In the genomic region with DNA sequence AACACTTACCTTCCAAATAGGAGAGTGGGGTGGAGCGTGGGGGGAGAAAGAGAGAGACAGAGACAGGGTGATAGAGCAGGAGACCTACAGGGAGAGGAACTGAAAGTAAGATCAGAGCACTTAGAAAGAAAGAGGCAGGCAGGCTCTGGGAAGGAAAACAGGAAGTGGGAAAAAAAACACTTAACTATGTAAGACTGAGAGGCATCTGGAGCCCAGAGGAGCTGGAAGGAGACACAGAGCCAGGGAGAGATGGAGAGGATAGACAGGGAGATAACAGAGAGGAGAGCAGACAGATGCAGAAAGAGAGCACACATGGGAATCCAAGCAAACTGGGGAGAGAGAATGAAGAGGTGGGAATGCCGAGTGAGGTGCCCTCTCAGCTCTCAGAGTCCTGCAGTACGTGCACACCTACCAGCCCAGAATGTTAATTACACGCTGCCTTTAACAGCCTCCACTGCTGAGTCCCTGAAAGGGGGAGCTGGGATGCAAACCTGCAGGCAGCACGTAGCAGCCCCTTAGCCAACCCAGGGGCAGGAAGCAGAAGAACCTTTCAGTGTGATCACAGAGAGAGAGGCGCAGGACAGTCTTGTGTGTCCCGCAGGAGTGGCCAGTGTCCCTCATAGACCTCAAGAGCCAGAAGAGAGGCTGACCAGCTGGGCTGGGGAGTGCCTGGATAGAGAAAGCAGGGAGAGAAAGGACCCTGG, we compare ENCODE assay signal across 8 cellular contexts.
DNase-seq lines count a peak whose midpoint lies in the region; ATAC-seq and TF ChIP-seq lines count a peak whose summit lies in the region.

No MANE protein-coding gene starts in this region.

- peak overlapping the region; percentile 27 for H3K4me3 Mint-ChIP-seq in neural crest cell

- TF ChIP-seq CTCF in neural crest cell (conservative IDR thresholded peaks at IDR 0.05) (no peak), gastrocnemius medialis (IDR thresholded peaks at IDR 0.05 in 4 of 5, conservative IDR thresholded peaks at IDR 0.05 in 1 of 5) (no peak)

- no peaks in the 10 kb centered on the region for H3K36me3 Mint-ChIP-seq in neural crest cell (ENCODE audit: low read depth)

- in situ Hi-C loops in gastrocnemius medialis (cut with MboI; ENCODE audit: low sequenced_read_pairs in 4 of 4): no loop called here

- H3K36me3 ChIP-seq in gastrocnemius medialis: no peaks in the 10 kb centered on the region

- H3K27ac Mint-ChIP-seq in neural crest cell (ENCODE audit: unreplicated experiment): peak overlapping the region; percentile 88

- no peak for TF ChIP-seq POLR2A in gastrocnemius medialis (IDR thresholded peaks at IDR 0.05)

- no peaks in the 10 kb centered on the region for H3K4me1 ChIP-seq in gastrocnemius medialis

- peak; percentile 71 for ATAC-seq in GM21717 (IDR thresholded peaks at IDR 0.05; ENCODE audit: unreplicated experiment)
- ATAC-seq in gastrocnemius medialis: no peak
- no peak for ATAC-seq in HG03571 (IDR thresholded peaks at IDR 0.05; ENCODE audit: unreplicated experiment)

- no peaks in the 10 kb centered on the region for H3K9me3 ChIP-seq in gastrocnemius medialis

- H3K27ac ChIP-seq in gastrocnemius medialis: peak overlapping the region in 2 of 4 donors; percentile 22 to 45

- H3K27me3 Mint-ChIP-seq in neural crest cell (ENCODE audit: low read depth): no peaks in the 10 kb centered on the region

- H3K27me3 ChIP-seq in gastrocnemius medialis: no peaks in the 10 kb centered on the region

- peaks cover 68% of the 10 kb centered on the region for H3K4me1 Mint-ChIP-seq in neural crest cell

- no peaks in the 10 kb centered on the region for H3K9me3 Mint-ChIP-seq in neural crest cell

- peak; percentile 63 for DNase-seq in ELF-1 (ENCODE audit: low read depth, low spot score)
- DNase-seq in NCI-H2227 treated with DMSO at 0.1 percent for 48 hours (lab: John Stamatoyannopoulos, UW): peak; percentile 48
- DNase-seq in dermis blood vessel endothelial cell: peak; percentile 27
- no peak for DNase-seq in neural crest cell (ENCODE audit: low read depth, low spot score)
- no peak for DNase-seq in NCI-H1694 (lab: John Stamatoyannopoulos, UW)
- no peak for DNase-seq in gastrocnemius medialis

- no peak overlapping the region for H3K4me3 ChIP-seq in gastrocnemius medialis

- intact Hi-C loops in gastrocnemius medialis (cut with DNase I; ENCODE audit: low total_unique reads): loop anchor here (2.0 kb wide), 1 partner anchor 67 kb away; no protein-coding TSS in a partner anchor

Comparison
In these comparisons a context has a peak if more than half of its experiments do, and no peak if none do; other contexts are left out.
1. DNase-seq: peak in ELF-1 (single experiment), NCI-H2227 treated with DMSO at 0.1 percent for 48 hours (single experiment) and dermis blood vessel endothelial cell (single experiment); none in neural crest cell (single experiment), NCI-H1694 (single experiment) and gastrocnemius medialis (0 of 2).